ENCODE assay signal across 17 cellular contexts in genomic region chr6:33716379-33716778, GRCh38. TPM values are rescaled to one million over a fixed set of nuclear protein-coding genes. Genes with fewer than 3 reads are reported as not detected.
DNase-seq lines count a peak whose midpoint lies in the region; ATAC-seq and TF ChIP-seq lines count a peak whose summit lies in the region.
"Had no signal": no experiment of that assay in that cellular context is flagged by ENCODE, and none has a peak within 500 bp of the region (broad histone marks: within the 10 kb centered on the region; RNA-seq: fewer than 3 reads in every experiment).

No MANE protein-coding gene starts in this region.

- H3K4me3 Mint-ChIP-seq in activated naive CD8-positive, alpha-beta T cell treated with anti-CD3 and anti-CD28 coated beads, Interleukin-2, amount 50 U/mL, for 24 hours, result no peak overlapping the region
- H3K4me3 Mint-ChIP-seq: CD8-positive, alpha-beta T cell; memory B cell; stimulated activated effector memory CD8-positive, alpha-beta T cell treated with anti-CD3 and anti-CD28 coated beads, Interleukin-12 subunit alpha, Interleukin-12 subunit beta, amount 100 ng/mL, for 72 hours had no signal

- no peaks in the 10 kb centered on the region for H3K9me3 Mint-ChIP-seq in activated naive CD8-positive, alpha-beta T cell treated with anti-CD3 and anti-CD28 coated beads, Interleukin-2, amount 50 U/mL, for 24 hours
- H3K9me3 Mint-ChIP-seq: CD8-positive, alpha-beta T cell; memory B cell; stimulated activated effector memory CD8-positive, alpha-beta T cell treated with anti-CD3 and anti-CD28 coated beads, Interleukin-12 subunit alpha, Interleukin-12 subunit beta, amount 100 ng/mL, for 72 hours had no signal

- POLR2A ChIA-PET in RWPE1 (lab: Yijun Ruan, JAX; ENCODE audit: low non-redundant PET), result no interaction called here

- H3K27ac ChIP-seq in RWPE1, result peak overlapping the region; percentile 44
- H3K27ac ChIP-seq: dorsolateral prefrontal cortex had no signal

- CTCF ChIA-PET in RWPE1 (lab: Yijun Ruan, JAX), result interaction anchor here (0.7 to 1.1 kb wide), 4 partner anchors 16 to 46 kb away, joined by 3 to 5 read pairs (median 3); no protein-coding TSS in a partner anchor

- peaks cover 15% of the 10 kb centered on the region for H3K4me1 Mint-ChIP-seq in activated naive CD8-positive, alpha-beta T cell treated with anti-CD3 and anti-CD28 coated beads, Interleukin-2, amount 50 U/mL, for 24 hours

- DNase-seq in COLO668 (lab: John Stamatoyannopoulos, UW; ENCODE audit: unreplicated experiment) (peak; percentile 83), NCI-H1092 treated with DMSO at 0.1 percent for 48 hours (lab: John Stamatoyannopoulos, UW) (peak; percentile 89), RWPE1 (ENCODE audit: low spot score) (peak; percentile 67), left kidney (ENCODE audit: low read depth, low spot score) (peak; percentile 48), amygdala (lab: John Stamatoyannopoulos, UW) (no peak), omental fat pad (ENCODE audit: low spot score) (no peak)
- no peak for DNase-seq in activated naive CD8-positive, alpha-beta T cell treated with anti-CD3 and anti-CD28 coated beads, Interleukin-2, amount 50 U/mL, for 24 hours
- DNase-seq in stimulated activated CD4-positive, alpha-beta T cell treated with anti-CD3 and anti-CD28 coated beads, Interleukin-4, amount 100 ng/mL, for 24 hours, result no peak
- DNase-seq: ACHN; activated effector memory CD4-positive, alpha-beta T cell treated with anti-CD3 and anti-CD28 coated beads, Interleukin-2, amount 50 U/mL, for 16 hours; CD8-positive, alpha-beta T cell; dorsolateral prefrontal cortex; GOT3; NCI-H2171 had no signal

- no peak for TF ChIP-seq CTCF in RWPE1 (conservative IDR thresholded peaks at IDR 0.05; ENCODE audit: low read depth)
- no peak for TF ChIP-seq CTCF in omental fat pad (IDR thresholded peaks at IDR 0.05)

- no peaks in the 10 kb centered on the region for H3K27me3 Mint-ChIP-seq in activated naive CD8-positive, alpha-beta T cell treated with anti-CD3 and anti-CD28 coated beads, Interleukin-2, amount 50 U/mL, for 24 hours
- H3K27me3 Mint-ChIP-seq: memory B cell had no signal

- H3K27ac Mint-ChIP-seq in activated naive CD8-positive, alpha-beta T cell treated with anti-CD3 and anti-CD28 coated beads, Interleukin-2, amount 50 U/mL, for 24 hours, result no peak overlapping the region
- H3K27ac Mint-ChIP-seq: CD8-positive, alpha-beta T cell; memory B cell; stimulated activated effector memory CD8-positive, alpha-beta T cell treated with anti-CD3 and anti-CD28 coated beads, Interleukin-12 subunit alpha, Interleukin-12 subunit beta, amount 100 ng/mL, for 72 hours had no signal

- no peak for ATAC-seq in activated naive CD8-positive, alpha-beta T cell treated with anti-CD3 and anti-CD28 coated beads, Interleukin-2, amount 50 U/mL, for 24 hours
- ATAC-seq in omental fat pad (ENCODE audit: low FRiP score), result no peak
- ATAC-seq: CD8-positive, alpha-beta T cell; SK-N-SH treated with all-trans-retinoic acid at 6 μM for 48 hours; stimulated activated effector memory CD8-positive, alpha-beta T cell treated with anti-CD3 and anti-CD28 coated beads, Interleukin-12 subunit alpha, Interleukin-12 subunit beta, amount 100 ng/mL, for 72 hours had no signal

- H3K36me3 Mint-ChIP-seq in activated naive CD8-positive, alpha-beta T cell treated with anti-CD3 and anti-CD28 coated beads, Interleukin-2, amount 50 U/mL, for 24 hours (ENCODE audit: low read depth), result no peaks in the 10 kb centered on the region
- H3K36me3 Mint-ChIP-seq: CD8-positive, alpha-beta T cell; memory B cell had no signal

RNA-seq across cellular contexts. Expression of gene UQCC2, which starts 4.9 kb away (rescaled TPM):
- 10 to 100 TPM; 10.4 to 19.6 (median 15.5) TPM for total RNA-seq in omental fat pad

RNA-seq across cellular contexts. Expression of gene IP6K3, which starts 30.3 kb away (rescaled TPM):
- total RNA-seq in omental fat pad, result 1 to 10 TPM in 1 of 4 donors, under 1 TPM in 3; 0.19 to 2.2 (median 0.45) TPM
- total RNA-seq: CD8-positive, alpha-beta T cell had no signal

Comparison
In these comparisons a context has a peak if more than half of its experiments do, and no peak if none do; other contexts are left out.
1. DNase-seq: peak in COLO668 (single experiment), NCI-H1092 treated with DMSO at 0.1 percent for 48 hours (single experiment), RWPE1 (single experiment) and left kidney (single experiment); none in activated naive CD8-positive, alpha-beta T cell treated with anti-CD3 and anti-CD28 coated beads, Interleukin-2, amount 50 U/mL, for 24 hours (single experiment), stimulated activated CD4-positive, alpha-beta T cell treated with anti-CD3 and anti-CD28 coated beads, Interleukin-4, amount 100 ng/mL, for 24 hours (single experiment), amygdala (0 of 56) and omental fat pad (single experiment).